2 cellular contexts compared by ENCODE assay signal in the genomic region with DNA sequence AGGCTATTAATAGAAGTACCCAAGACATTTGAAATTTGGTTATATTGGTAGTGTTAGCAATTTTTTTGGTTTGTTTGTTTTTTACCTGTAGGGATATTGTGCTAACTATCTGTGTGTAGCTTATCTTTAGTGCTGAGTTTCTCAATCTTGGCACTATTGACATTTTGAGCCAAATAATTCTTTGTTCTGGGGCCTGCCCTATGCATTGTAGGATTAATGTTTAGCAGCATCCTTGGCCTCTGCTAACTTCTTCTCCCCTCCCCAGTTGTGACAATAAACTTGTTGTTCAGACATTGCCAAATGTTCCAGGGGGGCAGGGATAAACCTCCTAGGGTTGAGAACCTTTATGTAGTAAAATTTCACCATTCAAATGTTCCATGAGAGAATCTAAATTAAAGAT.
A peak's percentile ranks its signal among the peaks of the same experiment; 100 is the strongest.
TF ChIP-seq lines count a peak whose summit lies in the region.

No MANE protein-coding gene starts in this region.

TF ChIP-seq in HepG2, 621 proteins besides CTCF, POLR2A, EP300 and RAD21 (continues in another document):
- TF ChIP-seq ZNF275 (CRISPR knock-in tag; IDR thresholded peaks at IDR 0.05; ENCODE audit: borderline replicate concordance) (no peak), ATF2 (CRISPR knock-in tag; IDR thresholded peaks at IDR 0.05) (0 out of 2 replicates have a peak, but pooled peaks have one; percentile 22), SOX5 (CRISPR knock-in tag; IDR thresholded peaks at IDR 0.05; ENCODE audit: borderline replicate concordance) (peak; percentile 95), IKZF4 (CRISPR knock-in tag; IDR thresholded peaks at IDR 0.05; ENCODE audit: borderline replicate concordance, low read depth, not compliant biosample characterization) (no peak), HOMEZ (CRISPR knock-in tag; IDR thresholded peaks at IDR 0.05; ENCODE audit: low read depth) (no peak), FIP1L1 (IDR thresholded peaks at IDR 0.05; ENCODE audit: borderline replicate concordance, insufficient read depth, low read depth, low read length) (no peak), NKX3-1 (CRISPR knock-in tag; IDR thresholded peaks at IDR 0.05) (no peak), ZFP82 (CRISPR knock-in tag; IDR thresholded peaks at IDR 0.05; ENCODE audit: borderline replicate concordance) (no peak), BHLHE40 (IDR thresholded peaks at IDR 0.05; ENCODE audit: low read length) (no peak), ZNF44 (CRISPR knock-in tag; IDR thresholded peaks at IDR 0.05) (no peak), ZBTB8A (CRISPR knock-in tag; IDR thresholded peaks at IDR 0.05; ENCODE audit: borderline replicate concordance, low read depth) (no peak), ZNF709 (CRISPR knock-in tag; IDR thresholded peaks at IDR 0.05) (no peak), ISL2 (CRISPR knock-in tag; IDR thresholded peaks at IDR 0.05) (peak; percentile 75), ZNF746 (CRISPR knock-in tag; IDR thresholded peaks at IDR 0.05) (no peak), AKAP8 (CRISPR knock-in tag; IDR thresholded peaks at IDR 0.05) (no peak), SIN3A (IDR thresholded peaks at IDR 0.05; ENCODE audit: borderline replicate concordance, low read depth, low read length) (no peak), CBX2 (IDR thresholded peaks at IDR 0.05; ENCODE audit: low read depth, low read length) (no peak), CBX2 (CRISPR knock-in tag; IDR thresholded peaks at IDR 0.05; ENCODE audit: low read depth) (no peak), XRCC5 (optimal IDR thresholded peaks at IDR 0.05; ENCODE audit: low read length) (no peak), ZXDC (CRISPR knock-in tag; IDR thresholded peaks at IDR 0.05) (no peak), ZNF337 (CRISPR knock-in tag; IDR thresholded peaks at IDR 0.05; ENCODE audit: borderline replicate concordance, low read depth) (no peak)
- TF ChIP-seq, protein P1, sequence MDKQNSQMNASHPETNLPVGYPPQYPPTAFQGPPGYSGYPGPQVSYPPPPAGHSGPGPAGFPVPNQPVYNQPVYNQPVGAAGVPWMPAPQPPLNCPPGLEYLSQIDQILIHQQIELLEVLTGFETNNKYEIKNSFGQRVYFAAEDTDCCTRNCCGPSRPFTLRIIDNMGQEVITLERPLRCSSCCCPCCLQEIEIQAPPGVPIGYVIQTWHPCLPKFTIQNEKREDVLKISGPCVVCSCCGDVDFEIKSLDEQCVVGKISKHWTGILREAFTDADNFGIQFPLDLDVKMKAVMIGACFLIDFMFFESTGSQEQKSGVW (CRISPR knock-in tag; IDR thresholded peaks at IDR 0.05; ENCODE audit: borderline replicate concordance), result no peak

TF ChIP-seq in WTC11, 78 proteins besides CTCF, POLR2A, EP300 and RAD21:
- peak; percentile 32; the same call in 1 of the 2 replicates for TF ChIP-seq GABPB1 (CRISPR knock-in tag; IDR thresholded peaks at IDR 0.05)
- no peak for TF ChIP-seq CREB1 (CRISPR knock-in tag; IDR thresholded peaks at IDR 0.05)
- TF ChIP-seq, protein P2, sequence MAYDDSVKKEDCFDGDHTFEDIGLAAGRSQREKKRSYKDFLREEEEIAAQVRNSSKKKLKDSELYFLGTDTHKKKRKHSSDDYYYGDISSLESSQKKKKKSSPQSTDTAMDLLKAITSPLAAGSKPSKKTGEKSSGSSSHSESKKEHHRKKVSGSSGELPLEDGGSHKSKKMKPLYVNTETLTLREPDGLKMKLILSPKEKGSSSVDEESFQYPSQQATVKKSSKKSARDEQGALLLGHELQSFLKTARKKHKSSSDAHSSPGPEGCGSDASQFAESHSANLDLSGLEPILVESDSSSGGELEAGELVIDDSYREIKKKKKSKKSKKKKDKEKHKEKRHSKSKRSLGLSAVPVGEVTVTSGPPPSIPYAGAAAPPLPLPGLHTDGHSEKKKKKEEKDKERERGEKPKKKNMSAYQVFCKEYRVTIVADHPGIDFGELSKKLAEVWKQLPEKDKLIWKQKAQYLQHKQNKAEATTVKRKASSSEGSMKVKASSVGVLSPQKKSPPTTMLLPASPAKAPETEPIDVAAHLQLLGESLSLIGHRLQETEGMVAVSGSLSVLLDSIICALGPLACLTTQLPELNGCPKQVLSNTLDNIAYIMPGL (CRISPR knock-in tag; IDR thresholded peaks at IDR 0.05), result no peak
- no peak for TF ChIP-seq TCF7 (CRISPR knock-in tag; IDR thresholded peaks at IDR 0.05; ENCODE audit: low read depth)
- no peak for TF ChIP-seq IRF2 (CRISPR knock-in tag; IDR thresholded peaks at IDR 0.05; ENCODE audit: borderline replicate concordance, low read depth)
- TF ChIP-seq, protein P3, sequence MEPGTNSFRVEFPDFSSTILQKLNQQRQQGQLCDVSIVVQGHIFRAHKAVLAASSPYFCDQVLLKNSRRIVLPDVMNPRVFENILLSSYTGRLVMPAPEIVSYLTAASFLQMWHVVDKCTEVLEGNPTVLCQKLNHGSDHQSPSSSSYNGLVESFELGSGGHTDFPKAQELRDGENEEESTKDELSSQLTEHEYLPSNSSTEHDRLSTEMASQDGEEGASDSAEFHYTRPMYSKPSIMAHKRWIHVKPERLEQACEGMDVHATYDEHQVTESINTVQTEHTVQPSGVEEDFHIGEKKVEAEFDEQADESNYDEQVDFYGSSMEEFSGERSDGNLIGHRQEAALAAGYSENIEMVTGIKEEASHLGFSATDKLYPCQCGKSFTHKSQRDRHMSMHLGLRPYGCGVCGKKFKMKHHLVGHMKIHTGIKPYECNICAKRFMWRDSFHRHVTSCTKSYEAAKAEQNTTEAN (CRISPR knock-in tag; IDR thresholded peaks at IDR 0.05), result no peak
- no peak for TF ChIP-seq NFATC4 (CRISPR knock-in tag; IDR thresholded peaks at IDR 0.05)
